Comparison of ENCODE assay signal across 23 cellular contexts in the genomic region with DNA sequence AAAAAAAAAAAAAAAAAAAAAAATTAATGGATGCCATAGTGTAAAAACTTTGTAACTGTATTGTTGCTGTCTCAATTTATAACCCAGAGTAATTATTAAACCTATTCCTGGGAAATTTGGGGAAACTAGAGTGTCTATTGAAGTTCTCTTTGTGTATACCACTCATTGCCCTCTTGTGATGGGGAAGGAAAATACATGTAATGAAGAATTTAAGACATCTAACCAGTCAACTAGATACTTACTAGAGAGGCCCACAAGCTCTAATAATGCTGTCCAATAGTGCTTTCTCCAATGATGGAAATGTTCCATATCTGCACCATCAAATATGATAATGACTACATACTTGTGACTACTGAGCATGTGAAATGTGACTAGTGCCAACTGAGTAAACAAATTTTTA.
DNase-seq lines count a peak whose midpoint lies in the region; ATAC-seq and TF ChIP-seq lines count a peak whose summit lies in the region.
"Had no signal": no experiment of that assay in that cellular context is flagged by ENCODE, and none has a peak within 500 bp of the region (broad histone marks: within the 10 kb centered on the region; RNA-seq: fewer than 3 reads in every experiment).

No MANE protein-coding gene starts in this region.

- TF ChIP-seq POLR2A in gastrocnemius medialis (IDR thresholded peaks at IDR 0.05), result no peak

- no peak overlapping the region for H2AFZ ChIP-seq in GM23248

- H3K27me3 ChIP-seq in GM23248 (replicated peaks; ENCODE audit: insufficient read depth) (no peaks in the 10 kb centered on the region), gastrocnemius medialis (no peaks in the 10 kb centered on the region)
- H3K27me3 ChIP-seq: esophagus squamous epithelium, MG63, uterus had no signal

- H3K9me3 ChIP-seq in GM23248 (ENCODE audit: low read depth) (no peaks in the 10 kb centered on the region), gastrocnemius medialis (no peaks in the 10 kb centered on the region)
- H3K9me3 ChIP-seq: esophagus squamous epithelium, MG63, psoas muscle, uterus had no signal

- H3K27ac ChIP-seq in GM23248, result no peak overlapping the region
- no peak overlapping the region for H3K27ac ChIP-seq in gastrocnemius medialis
- H3K27ac ChIP-seq: esophagus squamous epithelium, psoas muscle, uterus had no signal

- DNase-seq in ACHN (peak; percentile 5), GM23248 (peak; percentile 10), MV-4-11 (lab: John Stamatoyannopoulos, UW) (peak; percentile 49), amniotic epithelial cell (ENCODE audit: low read depth) (peak; percentile 11), NCI-H510A (lab: John Stamatoyannopoulos, UW) (no peak), NCI-H2227 (lab: John Stamatoyannopoulos, UW; ENCODE audit: unreplicated experiment) (no peak), gastrocnemius medialis (no peak)
- DNase-seq: activated B cell treated with CpG ODN at 0.5 μM for 24 hours; activated CD8-positive, alpha-beta T cell treated with anti-CD3 and anti-CD28 coated beads for 36 hours; activated naive CD4-positive, alpha-beta T cell treated with Interleukin-2 at 50 U/mL for 16 hours; activated T-cell treated with anti-CD3 and anti-CD28 coated beads, Interleukin-2, amount 50 U/mL, for 24 hours; CD8-positive, alpha-beta memory T cell; effector CD4-positive, alpha-beta T cell; esophagus squamous epithelium; left colon; NCI-H1930; psoas muscle; Right ventricle myocardium superior; small intestine; stimulated activated CD4-positive, alpha-beta T cell treated with anti-CD3 and anti-CD28 coated beads, Interleukin-4, amount 100 ng/mL, for 24 hours; uterus had no signal

- in situ Hi-C loops in ACHN (cut with HindIII; ENCODE audit: low pct_ligation_motif_present, low pct_unique_long_range_greater_than_20kb, low sequenced_read_pairs), result no loop called here
- in situ Hi-C loops in GM23248 (cut with MboI), result no loop called here
- in situ Hi-C loops in gastrocnemius medialis (cut with MboI; ENCODE audit: low sequenced_read_pairs in 4 of 4), result no loop called here

- TF ChIP-seq CTCF in gastrocnemius medialis (IDR thresholded peaks at IDR 0.05 in 4 of 5, conservative IDR thresholded peaks at IDR 0.05 in 1 of 5), result no peak

- no peaks in the 10 kb centered on the region for H4K20me1 ChIP-seq in GM23248 (ENCODE audit: insufficient read depth)

- H3K4me3 ChIP-seq in GM23248, result no peak overlapping the region
- no peak overlapping the region for H3K4me3 ChIP-seq in gastrocnemius medialis
- H3K4me3 ChIP-seq: esophagus squamous epithelium, MG63, psoas muscle, uterus had no signal

- ATAC-seq in HG03378 (IDR thresholded peaks at IDR 0.05; ENCODE audit: unreplicated experiment), result no peak
- ATAC-seq in gastrocnemius medialis, result no peak
- ATAC-seq: activated CD8-positive, alpha-beta T cell treated with anti-CD3 and anti-CD28 coated beads for 36 hours; left colon had no signal

- H3K9ac ChIP-seq in GM23248, result no peak overlapping the region

- no peaks in the 10 kb centered on the region for H3K9me2 ChIP-seq in GM23248 (ENCODE audit: insufficient read depth)

- intact Hi-C loops in gastrocnemius medialis (cut with DNase I; ENCODE audit: low total_unique reads), result no loop called here

- H3K4me1 ChIP-seq in GM23248 (ENCODE audit: insufficient read depth) (peaks cover 16% of the 10 kb centered on the region), gastrocnemius medialis (no peaks in the 10 kb centered on the region)
- H3K4me1 ChIP-seq: esophagus squamous epithelium, psoas muscle, uterus had no signal

- no peak overlapping the region for H3K4me2 ChIP-seq in GM23248 (ENCODE audit: unreplicated experiment)

- H3K79me2 ChIP-seq in GM23248 (ENCODE audit: insufficient read depth), result no peaks in the 10 kb centered on the region

- no peaks in the 10 kb centered on the region for H3F3A ChIP-seq in GM23248 (ENCODE audit: insufficient read depth)

- H3K36me3 ChIP-seq in GM23248 (ENCODE audit: low read depth), result no peaks in the 10 kb centered on the region
- H3K36me3 ChIP-seq in gastrocnemius medialis, result no peaks in the 10 kb centered on the region
- H3K36me3 ChIP-seq: esophagus squamous epithelium, MG63, uterus had no signal

Comparison
In these comparisons a context has a peak if more than half of its experiments do, and no peak if none do; other contexts are left out.
1. DNase-seq: peak in ACHN (single experiment), GM23248 (single experiment), MV-4-11 (single experiment) and amniotic epithelial cell (single experiment); none in NCI-H510A (single experiment), NCI-H2227 (single experiment) and gastrocnemius medialis (0 of 2).